Comparison of ENCODE assay signal across 1 cellular context in the genomic region with DNA sequence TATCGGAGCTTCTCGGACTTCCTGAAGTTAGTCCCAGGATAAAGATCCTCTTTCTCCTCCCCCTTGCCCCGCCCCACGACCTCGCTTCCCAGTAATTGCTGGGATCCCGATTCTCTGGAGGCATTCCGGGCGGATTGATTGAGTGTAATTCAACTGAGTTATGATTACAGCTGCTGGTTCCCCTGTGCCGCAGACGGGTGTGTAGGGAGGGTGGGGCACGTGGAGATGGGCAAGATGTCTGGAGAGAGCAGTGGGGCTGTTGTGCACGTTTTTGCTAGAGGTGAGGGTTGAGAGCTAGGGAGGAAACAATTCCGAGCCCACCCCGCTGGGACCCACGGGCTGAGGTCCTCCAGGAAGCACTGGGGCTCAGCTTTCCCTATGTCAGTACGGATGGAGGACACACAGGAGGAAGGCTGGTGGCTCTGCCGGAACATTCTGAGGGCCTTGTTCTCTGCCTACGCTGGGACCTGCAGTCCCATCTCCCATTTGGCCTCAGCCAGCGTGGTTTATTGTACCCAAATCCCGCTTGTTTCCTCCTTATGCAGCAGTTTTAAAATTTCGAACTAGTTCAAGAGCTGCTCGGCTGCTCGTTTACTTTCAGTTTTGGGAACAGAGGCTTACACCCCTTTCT.
TF ChIP-seq lines count a peak whose summit lies in the region.

No MANE protein-coding gene starts in this region.

TF ChIP-seq in HepG2, 621 proteins besides CTCF, POLR2A, EP300 and RAD21:
- no peak for TF ChIP-seq YEATS4 (CRISPR knock-in tag; IDR thresholded peaks at IDR 0.05; ENCODE audit: borderline replicate concordance)
- TF ChIP-seq ZNF230 (CRISPR knock-in tag; IDR thresholded peaks at IDR 0.05) = no peak
- TF ChIP-seq ZNF251 (CRISPR knock-in tag; IDR thresholded peaks at IDR 0.05) = no peak
- TF ChIP-seq ZBTB7B (CRISPR knock-in tag; IDR thresholded peaks at IDR 0.05) = no peak
- no peak for TF ChIP-seq ZNF7 (CRISPR knock-in tag; IDR thresholded peaks at IDR 0.05)
